8 cellular contexts compared by ENCODE assay signal in the genomic region with DNA sequence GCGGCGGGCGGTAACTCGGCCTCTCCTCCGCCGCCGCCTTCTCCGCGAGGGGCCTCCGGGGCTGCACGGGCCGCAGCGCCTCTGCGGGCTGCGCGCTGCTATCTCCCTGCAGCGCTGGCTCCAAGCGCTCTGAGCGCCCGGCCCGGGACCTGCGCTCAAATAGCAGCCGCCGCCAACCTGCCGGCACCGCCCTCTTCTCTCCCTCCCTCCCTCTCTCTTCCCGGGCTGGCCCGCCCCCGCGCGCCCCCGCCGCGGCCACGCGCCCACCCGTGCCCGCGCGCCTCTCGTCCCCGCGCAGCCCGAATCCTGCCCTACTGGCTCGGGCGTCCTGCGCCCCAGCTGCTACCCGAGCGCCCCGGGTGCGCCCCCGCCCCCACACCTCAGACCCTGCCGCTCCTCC. TPM values are rescaled to one million over a fixed set of nuclear protein-coding genes. Genes with fewer than 3 reads are reported as not detected.
A peak's percentile ranks its signal among the peaks of the same experiment; 100 is the strongest.
DNase-seq lines count a peak whose midpoint lies in the region; ATAC-seq lines count a peak whose summit lies in the region.

TSS of gene CACNA2D2 (minus strand) at position 131 of the 400 bp plus-strand sequence. CDS start 211 bp downstream, outside the sequence.

- H3K27me3 Mint-ChIP-seq in activated naive CD8-positive, alpha-beta T cell treated with anti-CD3 and anti-CD28 coated beads for 36 hours, result peaks cover 19% of the 10 kb centered on the region

- H3K27me3 ChIP-seq in SJCRH30 (peaks cover 19% of the 10 kb centered on the region; the same call in 1 of the 2 replicates), skeletal muscle satellite cell (ENCODE audit: control insufficient read depth, insufficient read depth, low read length) (peaks cover 53% of the 10 kb centered on the region)

- H3K9me3 ChIP-seq in SJCRH30 (replicated peaks) (no peaks in the 10 kb centered on the region), skeletal muscle satellite cell (replicated peaks; ENCODE audit: low read length) (no peaks in the 10 kb centered on the region)

- H3K4me3 ChIP-seq in SJCRH30 (peak within 1 kb of the TSS; percentile 32; the same call in 1 of the 2 replicates), iPS-11a (ENCODE audit: low read depth, low read length) (peak within 1 kb of the TSS; percentile 48), skeletal muscle satellite cell (ENCODE audit: low read length) (peak within 1 kb of the TSS; percentile 47)

- H3K9ac ChIP-seq in skeletal muscle satellite cell (ENCODE audit: low read depth, low read length), result no peak within 1 kb of the TSS

- H3K4me1 ChIP-seq in SJCRH30 (no peaks in the 10 kb centered on the region), skeletal muscle satellite cell (ENCODE audit: control insufficient read depth, insufficient read depth, low read length) (no peaks in the 10 kb centered on the region)

- DNase-seq in DMS53 (lab: John Stamatoyannopoulos, UW) (peak; percentile 60), DMS53 treated with DMSO at 0.1 percent for 48 hours (lab: John Stamatoyannopoulos, UW; ENCODE audit: unreplicated experiment) (no peak), SJCRH30 (peak; percentile 22 to 28), NCI-H2107 treated with DMSO at 0.1 percent for 48 hours (lab: John Stamatoyannopoulos, UW; ENCODE audit: unreplicated experiment) (no peak)
- DNase-seq in activated naive CD8-positive, alpha-beta T cell treated with anti-CD3 and anti-CD28 coated beads for 36 hours, result peak; percentile 67

- peak within 1 kb of the TSS; percentile 69 for H3K4me2 ChIP-seq in skeletal muscle satellite cell (ENCODE audit: low read length)

- H3K27ac Mint-ChIP-seq in activated naive CD8-positive, alpha-beta T cell treated with anti-CD3 and anti-CD28 coated beads for 36 hours, result no peak within 1 kb of the TSS

- no peak for ATAC-seq in HG02623 (IDR thresholded peaks at IDR 0.05; ENCODE audit: unreplicated experiment)

- H3K36me3 Mint-ChIP-seq in activated naive CD8-positive, alpha-beta T cell treated with anti-CD3 and anti-CD28 coated beads for 36 hours, result no peaks in the 10 kb centered on the region

- H3K9me3 Mint-ChIP-seq in activated naive CD8-positive, alpha-beta T cell treated with anti-CD3 and anti-CD28 coated beads for 36 hours, result no peaks in the 10 kb centered on the region

- peaks cover 2% of the 10 kb centered on the region for H3K4me1 Mint-ChIP-seq in activated naive CD8-positive, alpha-beta T cell treated with anti-CD3 and anti-CD28 coated beads for 36 hours

- H3K27ac ChIP-seq in SJCRH30, result no peak within 1 kb of the TSS

- peak within 1 kb of the TSS; percentile 55 for H3K4me3 Mint-ChIP-seq in activated naive CD8-positive, alpha-beta T cell treated with anti-CD3 and anti-CD28 coated beads for 36 hours

- H3K36me3 ChIP-seq in SJCRH30, result no peaks in the 10 kb centered on the region
- no peaks in the 10 kb centered on the region for H3K36me3 ChIP-seq in skeletal muscle satellite cell (ENCODE audit: insufficient read depth, low read length)

RNA-seq across cellular contexts. Expression of gene CACNA2D2, which starts in this region (rescaled TPM):
- not detected in 2 replicates for total RNA-seq in SJCRH30 (2014; rRNA removed; shearing (Covaris generic))
- under 1 TPM; 0.70 to 0.80 TPM for total RNA-seq in activated naive CD8-positive, alpha-beta T cell treated with anti-CD3 and anti-CD28 coated beads for 36 hours
- total RNA-seq in skeletal muscle satellite cell (2012; rRNA removed), result under 0.01 TPM in 1 of 2 replicates, not detected in the other

Comparison
In these comparisons a context has a peak if more than half of its experiments do, and no peak if none do; other contexts are left out.
1. Peak in DNase-seq and H3K4me3 ChIP-seq in SJCRH30; RNA of the gene not detected or under 1 TPM.
2. Peak in DNase-seq in activated naive CD8-positive, alpha-beta T cell treated with anti-CD3 and anti-CD28 coated beads for 36 hours; RNA of the gene not detected or under 1 TPM.